17 cellular contexts compared by ENCODE assay signal in genomic region chr15:84775867-84776449, GRCh38. TPM values are rescaled to one million over a fixed set of nuclear protein-coding genes. Genes with fewer than 3 reads are reported as not detected.
DNase-seq lines count a peak whose midpoint lies in the region; ATAC-seq, FAIRE-seq and TF ChIP-seq lines count a peak whose summit lies in the region.
"Had no signal": no experiment of that assay in that cellular context is flagged by ENCODE, and none has a peak within 500 bp of the region (broad histone marks: within the 10 kb centered on the region; RNA-seq: fewer than 3 reads in every experiment).

No MANE protein-coding gene starts in this region.

- H3K9ac ChIP-seq in mammary epithelial cell (ENCODE audit: insufficient read depth, low read length), result no peak overlapping the region
- no peak overlapping the region for H3K9ac ChIP-seq in HepG2 (ENCODE audit: insufficient read depth, low read depth, low read length)

- H3K36me3 Mint-ChIP-seq in stimulated activated effector memory CD8-positive, alpha-beta T cell treated with anti-CD3 and anti-CD28 coated beads, Interleukin-12 subunit alpha, Interleukin-12 subunit beta, amount 100 ng/mL, for 72 hours, result peaks cover 72% of the 10 kb centered on the region

- H3K27ac Mint-ChIP-seq in stimulated activated effector memory CD8-positive, alpha-beta T cell treated with anti-CD3 and anti-CD28 coated beads, Interleukin-12 subunit alpha, Interleukin-12 subunit beta, amount 100 ng/mL, for 72 hours, result peak overlapping the region; percentile 65

- in situ Hi-C loops in mammary epithelial cell (cut with MboI; ENCODE audit: low sequenced_read_pairs in 2 of 2), result no loop called here
- in situ Hi-C loops in HepG2 (cut with HindIII; ENCODE audit: extremely low pct_ligation_motif_present, low pct_unique_long_range_greater_than_20kb), result no loop called here

- ATAC-seq in HepG2 (peak; percentile 55), HG02840 (IDR thresholded peaks at IDR 0.05; ENCODE audit: low FRiP score, unreplicated experiment) (no peak), HG03378 (IDR thresholded peaks at IDR 0.05; ENCODE audit: unreplicated experiment) (no peak)
- ATAC-seq in stimulated activated effector memory CD8-positive, alpha-beta T cell treated with anti-CD3 and anti-CD28 coated beads, Interleukin-12 subunit alpha, Interleukin-12 subunit beta, amount 100 ng/mL, for 72 hours, result no peak
- ATAC-seq: CD8-positive, alpha-beta T cell had no signal

- intact Hi-C loops in breast epithelium (cut with DNase I; ENCODE audit: low total_unique reads) (no loop called here), mammary epithelial cell (cut with micrococcal nuclease) (no loop called here), HepG2 (cut with micrococcal nuclease; ENCODE audit: unreplicated experiment) (no loop called here)

- CTCF ChIA-PET in mammary epithelial cell (lab: Charles Lee; ENCODE audit: low non-redundant PET) (no interaction called here), HepG2 (lab: Yijun Ruan, JAX; ENCODE audit: low intra/inter-chr PET ratio, low total read pairs) (no interaction called here)

- DNase-seq in breast epithelium (ENCODE audit: low spot score in 2 of 2) (peak; percentile 53 to 68), mammary epithelial cell (no peak), RPMI7951 (ENCODE audit: low read depth) (peak; percentile 50), HepG2 (ENCODE audit: low spot score) (no peak), NCI-H748 treated with DMSO at 0.1 percent for 48 hours (lab: John Stamatoyannopoulos, UW) (no peak)
- no peak for DNase-seq in stimulated activated effector memory CD8-positive, alpha-beta T cell treated with anti-CD3 and anti-CD28 coated beads, Interleukin-12 subunit alpha, Interleukin-12 subunit beta, amount 100 ng/mL, for 72 hours (ENCODE audit: low spot score in 2 of 2)
- DNase-seq: CD8-positive, alpha-beta T cell; DND-41; Karpas-422; NCI-H2029; NCI-H2171 treated with DMSO at 0.1 percent for 48 hours; NCI-H510A treated with DMSO at 0.1 percent for 48 hours; Peyer's patch; SHP77 treated with DMSO at 0.1 percent for 48 hours had no signal

- H3K4me1 Mint-ChIP-seq in stimulated activated effector memory CD8-positive, alpha-beta T cell treated with anti-CD3 and anti-CD28 coated beads, Interleukin-12 subunit alpha, Interleukin-12 subunit beta, amount 100 ng/mL, for 72 hours, result peaks cover 44% of the 10 kb centered on the region

- H3K27ac ChIP-seq in breast epithelium (peak overlapping the region; percentile 15 to 48), mammary epithelial cell (ENCODE audit: insufficient read depth, low read depth, low read length) (no peak overlapping the region), HepG2 (ENCODE audit: extremely low read length, insufficient read depth, low read length) (peak overlapping the region; percentile 51)
- H3K27ac ChIP-seq: Peyer's patch had no signal

- H3K36me3 ChIP-seq in breast epithelium (no peaks in the 10 kb centered on the region), mammary epithelial cell (ENCODE audit: insufficient read depth, low read length) (no peaks in the 10 kb centered on the region), HepG2 (replicated peaks in 1 of 2; ENCODE audit: control insufficient read depth in 1 of 2, insufficient read depth in 2 of 2, low read length in 2 of 2) (peaks cover 5 to 22% of the 10 kb centered on the region in 2 experiments; a peak in 2 of 5 replicates)

- TF ChIP-seq CTCF in breast epithelium (IDR thresholded peaks at IDR 0.05) (no peak), mammary epithelial cell (conservative IDR thresholded peaks at IDR 0.05 in 1 of 2, IDR thresholded peaks at IDR 0.05 in 1 of 2; ENCODE audit: extremely low read depth in 1 of 2, insufficient read depth in 1 of 2, low read depth in 1 of 2, low read length in 2 of 2) (no peak), HepG2 (CRISPR knock-in tag; IDR thresholded peaks at IDR 0.05) (no peak)

- TF ChIP-seq EP300 in HepG2 (IDR thresholded peaks at IDR 0.05; ENCODE audit: low read depth in 2 of 2, low read length in 2 of 2) (no peak), HepG2 (CRISPR knock-in tag; IDR thresholded peaks at IDR 0.05; ENCODE audit: borderline replicate concordance) (no peak)

- H3K9me3 ChIP-seq in breast epithelium (no peaks in the 10 kb centered on the region), mammary epithelial cell (replicated peaks; ENCODE audit: insufficient read depth, low read length) (no peaks in the 10 kb centered on the region), HepG2 (ENCODE audit: low read length) (no peaks in the 10 kb centered on the region)
- H3K9me3 ChIP-seq: Peyer's patch had no signal

- BruUV-seq in mammary epithelial cell (replicated peaks; lab: Mats Ljungman, UMichigan), result no TSS peak
- BruUV-seq in HepG2 (replicated peaks; lab: Mats Ljungman, UMichigan), result no TSS peak

- POLR2A ChIA-PET in HepG2 (lab: Yijun Ruan, JAX), result no interaction called here

- WGBS in mammary epithelial cell (ENCODE audit: low coverage, missing lambda C conversion rate), result 0% methylated on average over 1 of the region's 1 CpG
- WGBS in HepG2 (ENCODE audit: low lambda C conversion rate), result 100% methylated on average over 1 of the region's 1 CpG

- H4K20me1 ChIP-seq in mammary epithelial cell (ENCODE audit: insufficient read depth, low read length) (no peaks in the 10 kb centered on the region), HepG2 (ENCODE audit: insufficient read depth, low read length) (no peaks in the 10 kb centered on the region; the same call in none of the 2 replicates)

- H3K9me3 Mint-ChIP-seq in stimulated activated effector memory CD8-positive, alpha-beta T cell treated with anti-CD3 and anti-CD28 coated beads, Interleukin-12 subunit alpha, Interleukin-12 subunit beta, amount 100 ng/mL, for 72 hours, result no peaks in the 10 kb centered on the region
- H3K9me3 Mint-ChIP-seq: CD8-positive, alpha-beta T cell had no signal

- no peak overlapping the region for H2AFZ ChIP-seq in mammary epithelial cell (ENCODE audit: low read depth, low read length)
- H2AFZ ChIP-seq in HepG2 (ENCODE audit: low read length), result no peak overlapping the region

- H3K27me3 ChIP-seq in breast epithelium (no peaks in the 10 kb centered on the region), mammary epithelial cell (ENCODE audit: insufficient read depth, low read length) (no peaks in the 10 kb centered on the region), HepG2 (ENCODE audit: control insufficient read depth in 1 of 2, insufficient read depth in 2 of 2, low read length in 2 of 2) (no peaks in the 10 kb centered on the region; a peak in 1 of 5 replicates)
- H3K27me3 ChIP-seq: Peyer's patch had no signal

- peaks cover 75% of the 10 kb centered on the region for H3K79me2 ChIP-seq in mammary epithelial cell (ENCODE audit: insufficient read depth, low read length)
- peaks cover 35% of the 10 kb centered on the region for H3K79me2 ChIP-seq in HepG2 (ENCODE audit: insufficient read depth, low read length)

- dilution Hi-C loops in mammary epithelial cell (cut with HindIII; ENCODE audit: low sequenced_read_pairs), result no loop called here

- FAIRE-seq in HepG2 (lab: Jason Lieb, UNC), result no peak
- FAIRE-seq: H1 had no signal

- no peak overlapping the region for H3K4me3 Mint-ChIP-seq in stimulated activated effector memory CD8-positive, alpha-beta T cell treated with anti-CD3 and anti-CD28 coated beads, Interleukin-12 subunit alpha, Interleukin-12 subunit beta, amount 100 ng/mL, for 72 hours
- H3K4me3 Mint-ChIP-seq: CD8-positive, alpha-beta T cell had no signal

- TF ChIP-seq RAD21 in HepG2 (CRISPR knock-in tag; IDR thresholded peaks at IDR 0.05), result no peak

- H3K4me1 ChIP-seq in breast epithelium, result peaks cover 0 to 5% of the 10 kb centered on the region in 2 donors
- H3K4me1 ChIP-seq in mammary epithelial cell (ENCODE audit: insufficient read depth, low read length), result no peaks in the 10 kb centered on the region
- H3K4me1 ChIP-seq in HepG2 (ENCODE audit: insufficient read depth, low read length), result peaks cover 25% of the 10 kb centered on the region

- no peak overlapping the region for H3K4me3 ChIP-seq in breast epithelium
- H3K4me3 ChIP-seq in mammary epithelial cell (replicated peaks in 1 of 3; ENCODE audit: insufficient read depth in 1 of 3, low read depth in 2 of 3, low read length in 3 of 3), result no peak overlapping the region
- H3K4me3 ChIP-seq in HepG2 (replicated peaks in 1 of 3; ENCODE audit: insufficient read depth in 1 of 3, low read depth in 2 of 3, low read length in 3 of 3), result no peak overlapping the region
- H3K4me3 ChIP-seq: Peyer's patch had no signal

- H3K4me2 ChIP-seq in mammary epithelial cell (ENCODE audit: insufficient read depth, low read depth, low read length), result no peak overlapping the region
- no peak overlapping the region for H3K4me2 ChIP-seq in HepG2 (ENCODE audit: low read depth, low read length)

- TF ChIP-seq POLR2A in breast epithelium (IDR thresholded peaks at IDR 0.05), result no peak
- TF ChIP-seq POLR2A in HepG2 (IDR thresholded peaks at IDR 0.05; ENCODE audit: insufficient read depth in 1 of 2, low read depth in 2 of 2, low read length in 2 of 2), result no peak

RNA-seq across cellular contexts. Expression of gene ZNF592, which starts 27.6 kb away (rescaled TPM):
- total RNA-seq in breast epithelium, result 10 to 100 TPM; 14.1 to 18.4 (median 18.2) TPM
- total RNA-seq in mammary epithelial cell, result 10 to 100 TPM in 1 of 2 donors, 1 to 10 TPM in 1; 9.7 to 19.5 TPM
- polyA plus RNA-seq in mammary epithelial cell, result 9.1 TPM
- polyA minus RNA-seq in mammary epithelial cell, result 20.7 TPM
- total RNA-seq in RPMI7951 (2014; rRNA removed; shearing (Covaris generic)), result 6.4 and 7.4 TPM in 2 replicates
- total RNA-seq in HepG2 (2016; rRNA removed; fragmentation: Illumina TruSeq; extraction: Trizol), result 8.2 and 8.6 TPM in 2 replicates
- total RNA-seq in HepG2 (2016; cell fraction: cytosol; rRNA removed; fragmentation: Illumina TruSeq; extraction: Trizol; ENCODE audit: low read depth), result 1.7 and 1.8 TPM in 2 replicates
- 6.8 and 8.5 TPM in 2 replicates for total RNA-seq in HepG2 (2016; cell fraction: insoluble cytoplasmic fraction; rRNA removed; fragmentation: Illumina TruSeq; extraction: Trizol)
- total RNA-seq in HepG2 (2016; cell fraction: membrane; rRNA removed; fragmentation: Illumina TruSeq; extraction: Trizol), result 8.4 and 9.5 TPM in 2 replicates
- total RNA-seq in HepG2 (2016; cell fraction: nucleus; rRNA removed; fragmentation: Illumina TruSeq; extraction: Trizol), result 7.9 and 9.7 TPM in 2 replicates
- polyA plus RNA-seq in HepG2 (2011; rRNA removed), result 9.8 and 11.1 TPM in 2 replicates
- 6.3 and 8.1 TPM in 2 replicates for polyA plus RNA-seq in HepG2 (2011; cell fraction: cytosol; rRNA removed)
- 20.4 and 23.3 TPM in 2 replicates for polyA plus RNA-seq in HepG2 (2011; cell fraction: nucleus; rRNA removed)
- polyA plus RNA-seq in HepG2 (2012), result 12.5 and 12.7 TPM in 2 replicates
- polyA plus RNA-seq in HepG2 (2016; cell fraction: cytosol; fragmentation: Illumina TruSeq; extraction: Trizol; ENCODE audit: low read depth), result 3.1 and 4.1 TPM in 2 replicates
- 9.8 and 14.4 TPM in 2 replicates for polyA plus RNA-seq in HepG2 (2016; cell fraction: insoluble cytoplasmic fraction; fragmentation: Illumina TruSeq; extraction: Trizol; ENCODE audit: low read depth)
- polyA plus RNA-seq in HepG2 (2016; cell fraction: membrane; fragmentation: Illumina TruSeq; extraction: Trizol; ENCODE audit: low read depth), result 12.8 and 14.8 TPM in 2 replicates
- 17.8 and 21.0 TPM in 2 replicates for polyA plus RNA-seq in HepG2 (2016; cell fraction: nucleus; fragmentation: Illumina TruSeq; extraction: Trizol; ENCODE audit: insufficient read depth, low read depth)
- polyA minus RNA-seq in HepG2 (2011; rRNA and poly(A)+ RNA removed; ENCODE audit: low replicate concordance), result 18.8 and 22.0 TPM in 2 replicates
- polyA minus RNA-seq in HepG2 (2011; cell fraction: cytosol; rRNA and poly(A)+ RNA removed), result 8.2 and 9.7 TPM in 2 replicates
- polyA minus RNA-seq in HepG2 (2011; cell fraction: nucleus; rRNA and poly(A)+ RNA removed), result 13.8 and 15.7 TPM in 2 replicates

RNA-seq across cellular contexts. Expression of gene ALPK3, which starts 41.2 kb away (rescaled TPM):
- total RNA-seq in breast epithelium, result 1 to 10 TPM; 1.6 to 3.4 (median 2.6) TPM
- total RNA-seq in mammary epithelial cell, result under 1 TPM; 0.16 to 0.33 TPM
- polyA plus RNA-seq in mammary epithelial cell, result 0.09 TPM
- not detected for polyA minus RNA-seq in mammary epithelial cell
- total RNA-seq in RPMI7951 (2014; rRNA removed; shearing (Covaris generic)), result 0.10 and 0.12 TPM in 2 replicates
- total RNA-seq in HepG2 (2016; rRNA removed; fragmentation: Illumina TruSeq; extraction: Trizol), result 0.03 and 0.04 TPM in 2 replicates
- under 0.01 TPM in 1 of 2 replicates, not detected in the other for total RNA-seq in HepG2 (2016; cell fraction: cytosol; rRNA removed; fragmentation: Illumina TruSeq; extraction: Trizol; ENCODE audit: low read depth)
- total RNA-seq in HepG2 (2016; cell fraction: insoluble cytoplasmic fraction; rRNA removed; fragmentation: Illumina TruSeq; extraction: Trizol), result 0.03 and 0.04 TPM in 2 replicates
- total RNA-seq in HepG2 (2016; cell fraction: membrane; rRNA removed; fragmentation: Illumina TruSeq; extraction: Trizol), result not detected in 2 replicates
- total RNA-seq in HepG2 (2016; cell fraction: nucleus; rRNA removed; fragmentation: Illumina TruSeq; extraction: Trizol), result 0.03 and 0.34 TPM in 2 replicates
- polyA plus RNA-seq in HepG2 (2011; rRNA removed), result 0.10 and 0.42 TPM in 2 replicates
- polyA plus RNA-seq in HepG2 (2011; cell fraction: cytosol; rRNA removed), result 0.03 and 0.05 TPM in 2 replicates
- polyA plus RNA-seq in HepG2 (2011; cell fraction: nucleus; rRNA removed), result 0.31 and 0.56 TPM in 2 replicates
- polyA plus RNA-seq in HepG2 (2012), result 0.13 and 0.16 TPM in 2 replicates
- not detected in 2 replicates for polyA plus RNA-seq in HepG2 (2016; cell fraction: cytosol; fragmentation: Illumina TruSeq; extraction: Trizol; ENCODE audit: low read depth)
- 0.02 TPM in 1 of 2 replicates, not detected in the other for polyA plus RNA-seq in HepG2 (2016; cell fraction: insoluble cytoplasmic fraction; fragmentation: Illumina TruSeq; extraction: Trizol; ENCODE audit: low read depth)
- not detected in 2 replicates for polyA plus RNA-seq in HepG2 (2016; cell fraction: membrane; fragmentation: Illumina TruSeq; extraction: Trizol; ENCODE audit: low read depth)
- polyA plus RNA-seq in HepG2 (2016; cell fraction: nucleus; fragmentation: Illumina TruSeq; extraction: Trizol; ENCODE audit: insufficient read depth, low read depth), result 0.12 TPM in 1 of 2 replicates, not detected in the other
- polyA minus RNA-seq in HepG2 (2011; rRNA and poly(A)+ RNA removed; ENCODE audit: low replicate concordance), result 0.10 and 0.65 TPM in 2 replicates
- not detected in 2 replicates for polyA minus RNA-seq in HepG2 (2011; cell fraction: cytosol; rRNA and poly(A)+ RNA removed)
- polyA minus RNA-seq in HepG2 (2011; cell fraction: nucleus; rRNA and poly(A)+ RNA removed), result 0.12 and 0.13 TPM in 2 replicates

Comparison
In these comparisons a context has a peak if more than half of its experiments do, and no peak if none do; other contexts are left out.
1. DNase-seq: peak in breast epithelium (2 of 2) and RPMI7951 (single experiment); none in mammary epithelial cell (single experiment), HepG2 (single experiment), stimulated activated effector memory CD8-positive, alpha-beta T cell treated with anti-CD3 and anti-CD28 coated beads, Interleukin-12 subunit alpha, Interleukin-12 subunit beta, amount 100 ng/mL, for 72 hours (0 of 2) and NCI-H748 treated with DMSO at 0.1 percent for 48 hours (single experiment).